ENCODE assay signal across 2 cellular contexts in genomic region chr12:49223122-49223521, GRCh38.
TF ChIP-seq lines count a peak whose summit lies in the region.

No MANE protein-coding gene starts in this region.

TF ChIP-seq in liver, 16 proteins besides CTCF, POLR2A, EP300 and RAD21:
- TF ChIP-seq YY1 (IDR thresholded peaks at IDR 0.05) (no peak), ATF3 (IDR thresholded peaks at IDR 0.05) (no peak), ZBTB33 (IDR thresholded peaks at IDR 0.05) (no peak), GABPA (IDR thresholded peaks at IDR 0.05 in 1 of 2, conservative IDR thresholded peaks at IDR 0.05 in 1 of 2) (no peak), NR2F2 (IDR thresholded peaks at IDR 0.05) (no peak)
- TF ChIP-seq, protein P1, sequence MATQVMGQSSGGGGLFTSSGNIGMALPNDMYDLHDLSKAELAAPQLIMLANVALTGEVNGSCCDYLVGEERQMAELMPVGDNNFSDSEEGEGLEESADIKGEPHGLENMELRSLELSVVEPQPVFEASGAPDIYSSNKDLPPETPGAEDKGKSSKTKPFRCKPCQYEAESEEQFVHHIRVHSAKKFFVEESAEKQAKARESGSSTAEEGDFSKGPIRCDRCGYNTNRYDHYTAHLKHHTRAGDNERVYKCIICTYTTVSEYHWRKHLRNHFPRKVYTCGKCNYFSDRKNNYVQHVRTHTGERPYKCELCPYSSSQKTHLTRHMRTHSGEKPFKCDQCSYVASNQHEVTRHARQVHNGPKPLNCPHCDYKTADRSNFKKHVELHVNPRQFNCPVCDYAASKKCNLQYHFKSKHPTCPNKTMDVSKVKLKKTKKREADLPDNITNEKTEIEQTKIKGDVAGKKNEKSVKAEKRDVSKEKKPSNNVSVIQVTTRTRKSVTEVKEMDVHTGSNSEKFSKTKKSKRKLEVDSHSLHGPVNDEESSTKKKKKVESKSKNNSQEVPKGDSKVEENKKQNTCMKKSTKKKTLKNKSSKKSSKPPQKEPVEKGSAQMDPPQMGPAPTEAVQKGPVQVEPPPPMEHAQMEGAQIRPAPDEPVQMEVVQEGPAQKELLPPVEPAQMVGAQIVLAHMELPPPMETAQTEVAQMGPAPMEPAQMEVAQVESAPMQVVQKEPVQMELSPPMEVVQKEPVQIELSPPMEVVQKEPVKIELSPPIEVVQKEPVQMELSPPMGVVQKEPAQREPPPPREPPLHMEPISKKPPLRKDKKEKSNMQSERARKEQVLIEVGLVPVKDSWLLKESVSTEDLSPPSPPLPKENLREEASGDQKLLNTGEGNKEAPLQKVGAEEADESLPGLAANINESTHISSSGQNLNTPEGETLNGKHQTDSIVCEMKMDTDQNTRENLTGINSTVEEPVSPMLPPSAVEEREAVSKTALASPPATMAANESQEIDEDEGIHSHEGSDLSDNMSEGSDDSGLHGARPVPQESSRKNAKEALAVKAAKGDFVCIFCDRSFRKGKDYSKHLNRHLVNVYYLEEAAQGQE (IDR thresholded peaks at IDR 0.05): no peak

TF ChIP-seq in HepG2, 621 proteins besides CTCF, POLR2A, EP300 and RAD21:
- TF ChIP-seq MIXL1 (CRISPR knock-in tag; IDR thresholded peaks at IDR 0.05): no peak
- TF ChIP-seq LCORL (IDR thresholded peaks at IDR 0.05): no peak
- no peak for TF ChIP-seq LCORL (CRISPR knock-in tag; IDR thresholded peaks at IDR 0.05)
- no peak for TF ChIP-seq DNMT3B (CRISPR knock-in tag; conservative IDR thresholded peaks at IDR 0.05)
- TF ChIP-seq HDAC1 (CRISPR knock-in tag; IDR thresholded peaks at IDR 0.05): no peak
- TF ChIP-seq, protein P2, sequence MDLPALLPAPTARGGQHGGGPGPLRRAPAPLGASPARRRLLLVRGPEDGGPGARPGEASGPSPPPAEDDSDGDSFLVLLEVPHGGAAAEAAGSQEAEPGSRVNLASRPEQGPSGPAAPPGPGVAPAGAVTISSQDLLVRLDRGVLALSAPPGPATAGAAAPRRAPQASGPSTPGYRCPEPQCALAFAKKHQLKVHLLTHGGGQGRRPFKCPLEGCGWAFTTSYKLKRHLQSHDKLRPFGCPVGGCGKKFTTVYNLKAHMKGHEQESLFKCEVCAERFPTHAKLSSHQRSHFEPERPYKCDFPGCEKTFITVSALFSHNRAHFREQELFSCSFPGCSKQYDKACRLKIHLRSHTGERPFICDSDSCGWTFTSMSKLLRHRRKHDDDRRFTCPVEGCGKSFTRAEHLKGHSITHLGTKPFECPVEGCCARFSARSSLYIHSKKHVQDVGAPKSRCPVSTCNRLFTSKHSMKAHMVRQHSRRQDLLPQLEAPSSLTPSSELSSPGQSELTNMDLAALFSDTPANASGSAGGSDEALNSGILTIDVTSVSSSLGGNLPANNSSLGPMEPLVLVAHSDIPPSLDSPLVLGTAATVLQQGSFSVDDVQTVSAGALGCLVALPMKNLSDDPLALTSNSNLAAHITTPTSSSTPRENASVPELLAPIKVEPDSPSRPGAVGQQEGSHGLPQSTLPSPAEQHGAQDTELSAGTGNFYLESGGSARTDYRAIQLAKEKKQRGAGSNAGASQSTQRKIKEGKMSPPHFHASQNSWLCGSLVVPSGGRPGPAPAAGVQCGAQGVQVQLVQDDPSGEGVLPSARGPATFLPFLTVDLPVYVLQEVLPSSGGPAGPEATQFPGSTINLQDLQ (CRISPR knock-in tag; IDR thresholded peaks at IDR 0.05): no peak
- no peak for TF ChIP-seq ZNF710 (CRISPR knock-in tag; IDR thresholded peaks at IDR 0.05; ENCODE audit: borderline replicate concordance)
- no peak for TF ChIP-seq ZBTB7A (CRISPR knock-in tag; IDR thresholded peaks at IDR 0.05)
- TF ChIP-seq FOXK1 (CRISPR knock-in tag; IDR thresholded peaks at IDR 0.05; ENCODE audit: borderline replicate concordance, low read depth): no peak
- TF ChIP-seq, protein P3, sequence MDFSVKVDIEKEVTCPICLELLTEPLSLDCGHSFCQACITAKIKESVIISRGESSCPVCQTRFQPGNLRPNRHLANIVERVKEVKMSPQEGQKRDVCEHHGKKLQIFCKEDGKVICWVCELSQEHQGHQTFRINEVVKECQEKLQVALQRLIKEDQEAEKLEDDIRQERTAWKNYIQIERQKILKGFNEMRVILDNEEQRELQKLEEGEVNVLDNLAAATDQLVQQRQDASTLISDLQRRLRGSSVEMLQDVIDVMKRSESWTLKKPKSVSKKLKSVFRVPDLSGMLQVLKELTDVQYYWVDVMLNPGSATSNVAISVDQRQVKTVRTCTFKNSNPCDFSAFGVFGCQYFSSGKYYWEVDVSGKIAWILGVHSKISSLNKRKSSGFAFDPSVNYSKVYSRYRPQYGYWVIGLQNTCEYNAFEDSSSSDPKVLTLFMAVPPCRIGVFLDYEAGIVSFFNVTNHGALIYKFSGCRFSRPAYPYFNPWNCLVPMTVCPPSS (IDR thresholded peaks at IDR 0.05): no peak
- TF ChIP-seq ISL2 (CRISPR knock-in tag; IDR thresholded peaks at IDR 0.05): no peak
- no peak for TF ChIP-seq KDM2A (CRISPR knock-in tag; IDR thresholded peaks at IDR 0.05; ENCODE audit: borderline replicate concordance, low read depth)
- no peak for TF ChIP-seq ZNF234 (CRISPR knock-in tag; conservative IDR thresholded peaks at IDR 0.05)
- TF ChIP-seq IRX3 (CRISPR knock-in tag; IDR thresholded peaks at IDR 0.05; ENCODE audit: borderline replicate concordance, low read depth): no peak
- no peak for TF ChIP-seq ZMAT3 (CRISPR knock-in tag; conservative IDR thresholded peaks at IDR 0.05)
- no peak for TF ChIP-seq ZSCAN30 (CRISPR knock-in tag; IDR thresholded peaks at IDR 0.05)
- TF ChIP-seq SOX13 (IDR thresholded peaks at IDR 0.05): no peak
- TF ChIP-seq SOX13 (CRISPR knock-in tag; conservative IDR thresholded peaks at IDR 0.05 in 1 of 2, IDR thresholded peaks at IDR 0.05 in 1 of 2): no peak
- no peak for TF ChIP-seq SIX1 (CRISPR knock-in tag; IDR thresholded peaks at IDR 0.05; ENCODE audit: borderline replicate concordance)
- TF ChIP-seq MEF2D (CRISPR knock-in tag; IDR thresholded peaks at IDR 0.05): no peak
